Comparison of ENCODE assay signal across 16 cellular contexts in the genomic region with DNA sequence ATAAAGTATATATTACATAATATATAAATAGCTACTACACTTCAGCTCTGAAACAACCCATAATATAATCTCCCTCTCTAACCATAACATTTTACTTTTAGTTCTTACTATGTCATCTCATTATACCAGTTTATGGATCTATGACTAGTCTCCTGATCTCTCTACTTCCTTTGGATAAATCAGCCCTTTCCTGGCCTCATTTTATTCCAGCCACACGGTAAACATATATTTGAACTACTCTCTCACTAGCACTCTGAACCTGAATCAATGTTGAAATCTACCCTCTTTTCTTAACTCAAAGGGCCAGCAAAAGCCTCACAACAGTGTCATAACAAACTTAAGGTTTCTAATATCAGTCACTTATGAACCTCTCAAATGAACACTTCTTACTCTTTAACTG.
DNase-seq lines count a peak whose midpoint lies in the region; ATAC-seq and TF ChIP-seq lines count a peak whose summit lies in the region.
"Had no signal": no experiment of that assay in that cellular context is flagged by ENCODE, and none has a peak within 500 bp of the region (broad histone marks: within the 10 kb centered on the region; RNA-seq: fewer than 3 reads in every experiment).

No MANE protein-coding gene starts in this region.

- ATAC-seq in SK-N-SH treated with all-trans-retinoic acid at 6 μM for 48 hours (no peak), left lung (no peak)

- H3K9me3 ChIP-seq in left lung = no peaks in the 10 kb centered on the region

- no peaks in the 10 kb centered on the region for H3K36me3 ChIP-seq in left lung

- H3K27ac ChIP-seq in left lung = no peak overlapping the region
- H3K27ac ChIP-seq: C4-2B, PC-9 had no signal

- H3K9me3 Mint-ChIP-seq in HFFc6 (no peaks in the 10 kb centered on the region), nephron progenitor cell (no peaks in the 10 kb centered on the region)

- H3K4me3 Mint-ChIP-seq in HFFc6 = no peak overlapping the region
- no peak overlapping the region for H3K4me3 Mint-ChIP-seq in nephron progenitor cell

- H3K4me3 ChIP-seq in left lung = no peak overlapping the region
- H3K4me3 ChIP-seq: PC-9 had no signal

- H3K27me3 Mint-ChIP-seq in HFFc6 (ENCODE audit: insufficient read depth) (peaks cover 1% of the 10 kb centered on the region; the same call in 1 of the 2 replicates), nephron progenitor cell (ENCODE audit: low read depth, poor library complexity) (no peaks in the 10 kb centered on the region)

- intact Hi-C loops in left lung (cut with DNase I) = no loop called here

- no peak for TF ChIP-seq CTCF in HFFc6 (IDR thresholded peaks at IDR 0.05)
- TF ChIP-seq CTCF in nephron progenitor cell (IDR thresholded peaks at IDR 0.05) = no peak
- no peak for TF ChIP-seq CTCF in left lung (IDR thresholded peaks at IDR 0.05)

- DNase-seq in HFFc6 = no peak
- DNase-seq in OCI-M1 (lab: John Stamatoyannopoulos, UW) = peak; percentile 54
- DNase-seq in dermis blood vessel endothelial cell = peak; percentile 6
- DNase-seq in nephron progenitor cell = no peak
- DNase-seq in activated CD4-positive, alpha-beta T cell treated with anti-CD3 and anti-CD28 coated beads for 1 hour = no peak
- no peak for DNase-seq in left lung
- DNase-seq: AML-193, DMS79, NCI-H1092 treated with DMSO at 0.1 percent for 48 hours, NCI-H146, NCI-H2029 treated with DMSO at 0.1 percent for 48 hours, NCI-H510A treated with DMSO at 0.1 percent for 48 hours, NCI-H774, PC-9 had no signal

- no peaks in the 10 kb centered on the region for H3K27me3 ChIP-seq in left lung

- peaks cover 0 to 19% of the 10 kb centered on the region in 2 donors for H3K4me1 ChIP-seq in left lung

- H3K27ac Mint-ChIP-seq in HFFc6 = peak overlapping the region; percentile 7; the same call in 1 of the 2 replicates
- peak overlapping the region; percentile 39 for H3K27ac Mint-ChIP-seq in nephron progenitor cell

- H3K36me3 Mint-ChIP-seq in HFFc6 (ENCODE audit: low read depth) (peaks cover 5% of the 10 kb centered on the region), nephron progenitor cell (ENCODE audit: low read depth) (peaks cover 18% of the 10 kb centered on the region)

- H3K4me1 Mint-ChIP-seq in HFFc6 (ENCODE audit: low read depth) (peaks cover 27% of the 10 kb centered on the region), nephron progenitor cell (peaks cover 6% of the 10 kb centered on the region)

TF ChIP-seq in SK-N-SH treated with all-trans-retinoic acid at 6 μM for 48 hours, 23 proteins besides CTCF, POLR2A, EP300 and RAD21:
- TF ChIP-seq TOX (CRISPR knock-in tag; IDR thresholded peaks at IDR 0.05; ENCODE audit: borderline replicate concordance) (no peak), ZC3H10 (CRISPR knock-in tag; IDR thresholded peaks at IDR 0.05) (no peak), CSDC2 (CRISPR knock-in tag; IDR thresholded peaks at IDR 0.05) (no peak), GLIS3 (CRISPR knock-in tag; IDR thresholded peaks at IDR 0.05) (no peak), ESRRG (CRISPR knock-in tag; IDR thresholded peaks at IDR 0.05) (no peak), PPARA (CRISPR knock-in tag; IDR thresholded peaks at IDR 0.05; ENCODE audit: borderline replicate concordance) (no peak), SNAI2 (CRISPR knock-in tag; IDR thresholded peaks at IDR 0.05) (no peak)
- TF ChIP-seq, protein P1, sequence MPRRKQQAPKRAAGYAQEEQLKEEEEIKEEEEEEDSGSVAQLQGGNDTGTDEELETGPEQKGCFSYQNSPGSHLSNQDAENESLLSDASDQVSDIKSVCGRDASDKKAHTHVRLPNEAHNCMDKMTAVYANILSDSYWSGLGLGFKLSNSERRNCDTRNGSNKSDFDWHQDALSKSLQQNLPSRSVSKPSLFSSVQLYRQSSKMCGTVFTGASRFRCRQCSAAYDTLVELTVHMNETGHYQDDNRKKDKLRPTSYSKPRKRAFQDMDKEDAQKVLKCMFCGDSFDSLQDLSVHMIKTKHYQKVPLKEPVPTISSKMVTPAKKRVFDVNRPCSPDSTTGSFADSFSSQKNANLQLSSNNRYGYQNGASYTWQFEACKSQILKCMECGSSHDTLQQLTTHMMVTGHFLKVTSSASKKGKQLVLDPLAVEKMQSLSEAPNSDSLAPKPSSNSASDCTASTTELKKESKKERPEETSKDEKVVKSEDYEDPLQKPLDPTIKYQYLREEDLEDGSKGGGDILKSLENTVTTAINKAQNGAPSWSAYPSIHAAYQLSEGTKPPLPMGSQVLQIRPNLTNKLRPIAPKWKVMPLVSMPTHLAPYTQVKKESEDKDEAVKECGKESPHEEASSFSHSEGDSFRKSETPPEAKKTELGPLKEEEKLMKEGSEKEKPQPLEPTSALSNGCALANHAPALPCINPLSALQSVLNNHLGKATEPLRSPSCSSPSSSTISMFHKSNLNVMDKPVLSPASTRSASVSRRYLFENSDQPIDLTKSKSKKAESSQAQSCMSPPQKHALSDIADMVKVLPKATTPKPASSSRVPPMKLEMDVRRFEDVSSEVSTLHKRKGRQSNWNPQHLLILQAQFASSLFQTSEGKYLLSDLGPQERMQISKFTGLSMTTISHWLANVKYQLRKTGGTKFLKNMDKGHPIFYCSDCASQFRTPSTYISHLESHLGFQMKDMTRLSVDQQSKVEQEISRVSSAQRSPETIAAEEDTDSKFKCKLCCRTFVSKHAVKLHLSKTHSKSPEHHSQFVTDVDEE (CRISPR knock-in tag; IDR thresholded peaks at IDR 0.05) = no peak
TF ChIP-seq in SK-N-SH treated with all-trans-retinoic acid at 6 μM for 48 hours: peak in this region for 0.

Comparison
In these comparisons a context has a peak if more than half of its experiments do, and no peak if none do; other contexts are left out.
1. DNase-seq: peak in OCI-M1 (single experiment) and dermis blood vessel endothelial cell (single experiment); none in HFFc6 (single experiment), nephron progenitor cell (single experiment), activated CD4-positive, alpha-beta T cell treated with anti-CD3 and anti-CD28 coated beads for 1 hour (single experiment) and left lung (0 of 2).